14 cellular contexts compared by ENCODE assay signal in genomic region chr2:240821429-240821778, GRCh38. TPM values are rescaled to one million over a fixed set of nuclear protein-coding genes. Genes with fewer than 3 reads are reported as not detected.
DNase-seq lines count a peak whose midpoint lies in the region; ATAC-seq, FAIRE-seq and TF ChIP-seq lines count a peak whose summit lies in the region.
"Had no signal": no experiment of that assay in that cellular context is flagged by ENCODE, and none has a peak within 500 bp of the region (broad histone marks: within the 10 kb centered on the region; RNA-seq: fewer than 3 reads in every experiment).

No MANE protein-coding gene starts in this region.

- H3K27me3 ChIP-seq in BE2C, result peaks cover 15% of the 10 kb centered on the region
- H3K27me3 ChIP-seq in H7 (ENCODE audit: control insufficient read depth, insufficient read depth, low read length), result peaks cover 48% of the 10 kb centered on the region
- H3K27me3 ChIP-seq in astrocyte (ENCODE audit: insufficient read depth, low read length), result peaks cover 54% of the 10 kb centered on the region
- H3K27me3 ChIP-seq in naive thymus-derived CD4-positive, alpha-beta T cell (ENCODE audit: control insufficient read depth in 2 of 2, insufficient read depth in 2 of 2, low read length in 2 of 2), result peaks cover 6 to 14% of the 10 kb centered on the region in 2 donors

- no peaks in the 10 kb centered on the region for H3K4me1 Mint-ChIP-seq in astrocyte (ENCODE audit: low read depth, unreplicated experiment)
- peaks cover 0 to 13% (median 9%) of the 10 kb centered on the region in 7 donors for H3K4me1 Mint-ChIP-seq in naive thymus-derived CD4-positive, alpha-beta T cell

- H3K9me3 Mint-ChIP-seq in astrocyte (ENCODE audit: unreplicated experiment), result peaks cover 7% of the 10 kb centered on the region
- H3K9me3 Mint-ChIP-seq in naive thymus-derived CD4-positive, alpha-beta T cell, result peaks cover 0 to 7% (median 0%) of the 10 kb centered on the region in 11 donors

- H3K4me1 ChIP-seq in BE2C (no peaks in the 10 kb centered on the region), astrocyte (ENCODE audit: insufficient read depth, low read length) (no peaks in the 10 kb centered on the region)
- peaks cover 0 to 4% of the 10 kb centered on the region in 2 donors for H3K4me1 ChIP-seq in naive thymus-derived CD4-positive, alpha-beta T cell (ENCODE audit: control insufficient read depth in 2 of 2, insufficient read depth in 2 of 2, low read length in 2 of 2)
- H3K4me1 ChIP-seq: colonic mucosa had no signal

- TF ChIP-seq CTCF in BE2C (IDR thresholded peaks at IDR 0.05; ENCODE audit: low read depth, low read length) (no peak), astrocyte (IDR thresholded peaks at IDR 0.05; ENCODE audit: insufficient read depth, low read depth, low read length) (no peak)

- DNase-seq in BE2C (no peak), H7 (no peak), astrocyte (ENCODE audit: low read depth) (no peak), dermis blood vessel endothelial cell (no peak), activated gamma-delta T cell (lab: John Stamatoyannopoulos, UW) (no peak), NCI-H774 (lab: John Stamatoyannopoulos, UW) (no peak)
- no peak for DNase-seq in naive thymus-derived CD4-positive, alpha-beta T cell
- no peak for DNase-seq in stimulated activated naive CD4-positive, alpha-beta T cell (lab: John Stamatoyannopoulos, UW)
- DNase-seq: activated effector memory CD4-positive, alpha-beta T cell treated with Interleukin-2 at 50 U/mL for 16 hours; colonic mucosa; MV-4-11; NCI-H226; stimulated activated CD4-positive, alpha-beta T cell treated with anti-CD3 and anti-CD28 coated beads, Interleukin-1b, Interleukin-23, amount 100 ng/mL, for 48 hours had no signal

- CTCF ChIA-PET in naive thymus-derived CD4-positive, alpha-beta T cell (lab: Charles Lee), result no interaction called here

- POLR2A ChIA-PET in naive thymus-derived CD4-positive, alpha-beta T cell (lab: Charles Lee), result no interaction called here

- H3K9me3 ChIP-seq in BE2C (no peaks in the 10 kb centered on the region), astrocyte (ENCODE audit: insufficient read depth, low read depth, low read length) (peaks cover 5% of the 10 kb centered on the region)
- H3K9me3 ChIP-seq in naive thymus-derived CD4-positive, alpha-beta T cell (ENCODE audit: control insufficient read depth in 2 of 3, low read length in 3 of 3), result no peaks in the 10 kb centered on the region
- H3K9me3 ChIP-seq: colonic mucosa had no signal

- intact Hi-C loops in naive thymus-derived CD4-positive, alpha-beta T cell (cut with micrococcal nuclease), result no loop called here

- no peak for ATAC-seq in naive thymus-derived CD4-positive, alpha-beta T cell

- H3K4me3 Mint-ChIP-seq in astrocyte (ENCODE audit: unreplicated experiment), result peak overlapping the region; percentile 72
- H3K4me3 Mint-ChIP-seq in naive thymus-derived CD4-positive, alpha-beta T cell, result peak overlapping the region; percentile 12 to 81 (median 61)

- H2AFZ ChIP-seq in astrocyte (ENCODE audit: low read depth, low read length), result no peak overlapping the region

- peak overlapping the region; percentile 61 for H3K4me3 ChIP-seq in BE2C (ENCODE audit: low read depth, low read length)
- peak overlapping the region; percentile 56 for H3K4me3 ChIP-seq in H7 (ENCODE audit: insufficient read depth, low read depth, low read length)
- H3K4me3 ChIP-seq in astrocyte (ENCODE audit: insufficient read depth, low read depth, low read length), result no peak overlapping the region
- H3K4me3 ChIP-seq in naive thymus-derived CD4-positive, alpha-beta T cell (ENCODE audit: low read length), result no peak overlapping the region
- H3K4me3 ChIP-seq: colonic mucosa had no signal

- peak overlapping the region; percentile 34 for H3K27ac Mint-ChIP-seq in astrocyte (ENCODE audit: unreplicated experiment)
- H3K27ac Mint-ChIP-seq in naive thymus-derived CD4-positive, alpha-beta T cell, result peak overlapping the region in 1 of 9 donors; percentile 27

- no peak overlapping the region for H3K27ac ChIP-seq in astrocyte (ENCODE audit: low read depth, low read length)
- H3K27ac ChIP-seq in naive thymus-derived CD4-positive, alpha-beta T cell (ENCODE audit: low read depth, low read length), result no peak overlapping the region
- H3K27ac ChIP-seq: colonic mucosa, RWPE1 had no signal

- no peak overlapping the region for H3K9ac ChIP-seq in astrocyte (ENCODE audit: low read length)

- H3K79me2 ChIP-seq in astrocyte (ENCODE audit: insufficient read depth, low read length), result no peaks in the 10 kb centered on the region

- H3K4me2 ChIP-seq in astrocyte (ENCODE audit: low read length), result no peak overlapping the region

- peaks cover 57% of the 10 kb centered on the region for H3K27me3 Mint-ChIP-seq in astrocyte (ENCODE audit: low read depth, unreplicated experiment)
- peaks cover 59 to 68% (median 61%) of the 10 kb centered on the region in 5 donors for H3K27me3 Mint-ChIP-seq in naive thymus-derived CD4-positive, alpha-beta T cell

- FAIRE-seq in astrocyte (lab: Jason Lieb, UNC), result no peak

- H3K36me3 Mint-ChIP-seq in astrocyte (ENCODE audit: low read depth, unreplicated experiment), result no peaks in the 10 kb centered on the region
- H3K36me3 Mint-ChIP-seq in naive thymus-derived CD4-positive, alpha-beta T cell, result peaks cover 0 to 5% (median 2%) of the 10 kb centered on the region in 5 donors

- H4K20me1 ChIP-seq in astrocyte (ENCODE audit: insufficient read depth, low read length), result no peaks in the 10 kb centered on the region

- no peaks in the 10 kb centered on the region for H3K36me3 ChIP-seq in BE2C
- no peaks in the 10 kb centered on the region for H3K36me3 ChIP-seq in H7 (replicated peaks; ENCODE audit: control insufficient read depth, insufficient read depth, low read length)
- no peaks in the 10 kb centered on the region for H3K36me3 ChIP-seq in astrocyte (ENCODE audit: insufficient read depth, low read length)
- H3K36me3 ChIP-seq in naive thymus-derived CD4-positive, alpha-beta T cell (ENCODE audit: control insufficient read depth in 2 of 3, insufficient read depth in 3 of 3, low read length in 3 of 3), result no peaks in the 10 kb centered on the region
- H3K36me3 ChIP-seq: colonic mucosa had no signal

RNA-seq across cellular contexts. Expression of gene KIF1A, which starts 1.4 kb away (rescaled TPM):
- 158 TPM for polyA plus RNA-seq in BE2C (2012; ENCODE audit: insufficient read depth, insufficient read length, low read depth)
- 46.8 and 51.6 TPM in 2 replicates for total RNA-seq in H7 (2014; rRNA removed; shearing (Covaris generic))
- total RNA-seq in astrocyte (20.3 and 51.2 TPM in 2 replicates), dermis blood vessel endothelial cell (0.05 TPM in 1 of 2 replicates, not detected in the other)
- under 1 TPM in 1 of 5 experiments, not detected in 4; 0.24 TPM for total RNA-seq in naive thymus-derived CD4-positive, alpha-beta T cell
- polyA plus RNA-seq in naive thymus-derived CD4-positive, alpha-beta T cell, result not detected

RNA-seq across cellular contexts. Expression of gene AGXT, which starts 47.2 kb away (rescaled TPM):
- not detected for polyA plus RNA-seq in BE2C (2012; ENCODE audit: insufficient read depth, insufficient read length, low read depth)
- total RNA-seq in H7 (2014; rRNA removed; shearing (Covaris generic)), result not detected in 2 replicates
- total RNA-seq in astrocyte, result not detected in 2 replicates
- not detected for total RNA-seq in naive thymus-derived CD4-positive, alpha-beta T cell
- not detected for polyA plus RNA-seq in naive thymus-derived CD4-positive, alpha-beta T cell
- not detected in 2 replicates for total RNA-seq in dermis blood vessel endothelial cell

Comparison
In these comparisons a context has a peak if more than half of its experiments do, and no peak if none do; other contexts are left out.
1. H3K4me3 ChIP-seq: peak in BE2C (single experiment) and H7 (single experiment); none in astrocyte (single experiment) and naive thymus-derived CD4-positive, alpha-beta T cell (single experiment).
2. RNA of gene KIF1A, which starts 1.4 kb away (total RNA-seq): 46.8 to 51.6 TPM in H7 and 20.3 to 51.2 TPM in astrocyte; 0.24 TPM in naive thymus-derived CD4-positive, alpha-beta T cell and 0.05 TPM in dermis blood vessel endothelial cell; every median in the first group is over 10 times any median in the second.